Comparison of ENCODE assay signal across 15 cellular contexts in the genomic region with DNA sequence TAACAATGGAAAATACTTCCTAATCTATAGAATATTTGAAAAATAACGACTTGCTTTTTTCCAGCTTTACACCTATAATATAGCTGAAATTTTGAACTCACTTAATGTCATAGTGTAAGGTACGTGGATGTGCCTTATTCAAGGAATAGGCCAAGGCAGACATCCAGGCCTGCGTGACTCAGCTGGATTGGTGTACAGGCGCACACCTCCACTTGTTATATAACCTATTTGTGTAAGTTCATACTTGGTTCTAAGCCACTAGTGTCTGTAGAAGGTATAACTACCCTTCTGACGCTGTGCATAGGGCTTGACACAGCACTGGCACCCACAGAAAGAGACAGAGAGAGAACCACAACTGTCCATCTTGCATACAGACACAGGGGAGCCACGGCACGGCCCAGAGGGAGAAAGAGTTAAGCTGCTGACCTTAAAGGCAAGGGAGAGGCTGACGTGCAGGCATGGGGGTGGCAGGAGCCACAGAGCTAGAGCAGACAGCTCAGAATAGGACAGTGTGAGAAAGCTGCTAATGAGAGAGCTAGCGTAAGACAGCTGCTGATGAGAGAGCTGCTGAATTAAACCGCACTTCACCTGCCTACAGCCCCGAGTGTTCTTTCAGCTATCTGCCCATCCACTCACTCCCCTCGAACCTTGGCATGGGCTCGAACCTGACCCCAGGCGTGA. TPM values are rescaled to one million over a fixed set of nuclear protein-coding genes. Genes with fewer than 3 reads are reported as not detected.
"Had no signal": no experiment of that assay in that cellular context is flagged by ENCODE, and none has a peak within 500 bp of the region (broad histone marks: within the 10 kb centered on the region; RNA-seq: fewer than 3 reads in every experiment).

No MANE protein-coding gene starts in this region.

- ATAC-seq: heart right ventricle had no signal

- H3K27ac Mint-ChIP-seq: activated CD4-positive, alpha-beta memory T cell treated with anti-CD3 and anti-CD28 coated beads for 36 hours; activated naive CD8-positive, alpha-beta T cell treated with anti-CD3 and anti-CD28 coated beads, Interleukin-2, amount 10 ng/mL, durations not matched to agents 7 days and 5 days; nephron progenitor cell; T-helper 2 cell treated with Interferon-gamma antibody and Interleukin-4, amounts not matched to agents 5 μg/mL and 100 μg/mL, for 36 hours had no signal

- H3K4me3 Mint-ChIP-seq: activated CD4-positive, alpha-beta memory T cell treated with anti-CD3 and anti-CD28 coated beads for 36 hours; activated naive CD8-positive, alpha-beta T cell treated with anti-CD3 and anti-CD28 coated beads, Interleukin-2, amount 10 ng/mL, durations not matched to agents 7 days and 5 days; nephron progenitor cell; T-helper 2 cell treated with Interferon-gamma antibody and Interleukin-4, amounts not matched to agents 5 μg/mL and 100 μg/mL, for 36 hours had no signal

- H3K4me1 Mint-ChIP-seq: activated naive CD8-positive, alpha-beta T cell treated with anti-CD3 and anti-CD28 coated beads, Interleukin-2, amount 10 ng/mL, durations not matched to agents 7 days and 5 days had no signal

- DNase-seq: activated CD4-positive, alpha-beta memory T cell treated with anti-CD3 and anti-CD28 coated beads for 36 hours; activated naive CD8-positive, alpha-beta T cell treated with anti-CD3 and anti-CD28 coated beads, Interleukin-2, amount 10 ng/mL, durations not matched to agents 7 days and 5 days; anterior cingulate cortex; effector CD4-positive, alpha-beta T cell; heart right ventricle; islet precursor cell; left ventricle myocardium inferior; nephron progenitor cell; ovary; stimulated activated CD4-positive, alpha-beta T cell treated with anti-CD3 and anti-CD28 coated beads, Interleukin-4, amount 100 ng/mL, for 4 hours; stomach had no signal

- H3K27ac ChIP-seq: heart right ventricle, left ventricle myocardium inferior, ovary, skin epidermis, stomach, thoracic aorta had no signal

- H3K27me3 ChIP-seq: ovary, stomach had no signal

- H3K4me3 ChIP-seq: heart right ventricle, left ventricle myocardium inferior, ovary, skin epidermis, stomach, thoracic aorta had no signal

- H3K36me3 ChIP-seq: heart right ventricle, left ventricle myocardium inferior, ovary, stomach, thoracic aorta had no signal

- H3K4me1 ChIP-seq: heart right ventricle, left ventricle myocardium inferior, stomach had no signal

- H3K36me3 Mint-ChIP-seq: activated CD4-positive, alpha-beta memory T cell treated with anti-CD3 and anti-CD28 coated beads for 36 hours; activated naive CD8-positive, alpha-beta T cell treated with anti-CD3 and anti-CD28 coated beads, Interleukin-2, amount 10 ng/mL, durations not matched to agents 7 days and 5 days had no signal

- H3K9me3 ChIP-seq: stomach, thoracic aorta had no signal

- H3K27me3 Mint-ChIP-seq: activated CD4-positive, alpha-beta memory T cell treated with anti-CD3 and anti-CD28 coated beads for 36 hours; activated naive CD8-positive, alpha-beta T cell treated with anti-CD3 and anti-CD28 coated beads, Interleukin-2, amount 10 ng/mL, durations not matched to agents 7 days and 5 days had no signal

RNA-seq across cellular contexts. Expression of a gene that starts 16.1 kb away (rescaled TPM):
- total RNA-seq: activated CD4-positive, alpha-beta memory T cell treated with anti-CD3 and anti-CD28 coated beads for 36 hours; activated naive CD8-positive, alpha-beta T cell treated with anti-CD3 and anti-CD28 coated beads, Interleukin-2, amount 10 ng/mL, durations not matched to agents 7 days and 5 days had no signal
- polyA plus RNA-seq: fibroblast of lung had no signal
